In the genomic region with DNA sequence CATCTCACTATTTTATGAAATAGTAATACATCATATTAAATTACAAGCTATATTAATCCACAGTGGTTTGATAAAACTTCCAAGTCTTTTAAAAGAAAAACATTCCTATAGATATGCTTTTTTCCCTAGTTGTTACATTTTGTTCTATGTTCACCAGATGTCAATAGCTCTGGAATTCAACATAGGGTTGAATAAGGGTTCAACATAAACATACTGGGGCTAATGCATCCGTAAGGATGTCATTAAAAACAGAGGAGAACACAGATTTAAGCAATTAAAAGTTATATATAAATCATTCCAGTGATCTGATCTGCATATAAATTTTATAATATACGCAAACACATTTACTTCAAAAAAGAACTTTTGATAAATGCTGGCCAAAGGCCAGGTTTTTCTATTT, we compare ENCODE assay signal across 14 cellular contexts. TPM values are rescaled to one million over a fixed set of nuclear protein-coding genes. Genes with fewer than 3 reads are reported as not detected.
DNase-seq lines count a peak whose midpoint lies in the region; ATAC-seq and TF ChIP-seq lines count a peak whose summit lies in the region.
"Had no signal": no experiment of that assay in that cellular context is flagged by ENCODE, and none has a peak within 500 bp of the region (broad histone marks: within the 10 kb centered on the region; RNA-seq: fewer than 3 reads in every experiment).

No MANE protein-coding gene starts in this region.

- TF ChIP-seq EP300 in suprapubic skin (IDR thresholded peaks at IDR 0.05): no peak

- H3K4me3 ChIP-seq in RWPE2 (ENCODE audit: severe bottlenecking) (no peak overlapping the region), choroid plexus epithelial cell (ENCODE audit: low read depth, low read length) (no peak overlapping the region), suprapubic skin (no peak overlapping the region), Karpas-422 (ENCODE audit: low read length) (no peak overlapping the region)
- H3K4me3 ChIP-seq: BLaER1 had no signal

- no peak overlapping the region for H3K9ac ChIP-seq in Karpas-422 (ENCODE audit: low read length)
- H3K9ac ChIP-seq: BLaER1 had no signal

- TF ChIP-seq CTCF in RWPE2 (IDR thresholded peaks at IDR 0.05; ENCODE audit: poor library complexity, severe bottlenecking) (no peak), choroid plexus epithelial cell (conservative IDR thresholded peaks at IDR 0.05; ENCODE audit: low read depth, low read length) (no peak), suprapubic skin (IDR thresholded peaks at IDR 0.05) (no peak)

- TF ChIP-seq POLR2A in suprapubic skin (IDR thresholded peaks at IDR 0.05): no peak

- no peaks in the 10 kb centered on the region for H3K79me2 ChIP-seq in Karpas-422 (ENCODE audit: low read length)

- no peak overlapping the region for H3K4me2 ChIP-seq in Karpas-422 (ENCODE audit: low read depth, low read length, poor library complexity, severe bottlenecking)
- H3K4me2 ChIP-seq: BLaER1 had no signal

- no peaks in the 10 kb centered on the region for H3K36me3 ChIP-seq in RWPE2 (ENCODE audit: low read depth)
- no peaks in the 10 kb centered on the region for H3K36me3 ChIP-seq in suprapubic skin
- H3K36me3 ChIP-seq in Karpas-422 (ENCODE audit: insufficient read depth, low read length): no peaks in the 10 kb centered on the region
- H3K36me3 ChIP-seq: BLaER1 had no signal

- H2AFZ ChIP-seq in Karpas-422 (ENCODE audit: low read length): no peak overlapping the region

- DNase-seq in RWPE2 (ENCODE audit: low spot score) (no peak), choroid plexus epithelial cell (ENCODE audit: low read depth) (peak; percentile 60), iris pigment epithelial cell (ENCODE audit: low read depth) (peak; percentile 52), suprapubic skin (ENCODE audit: low spot score in 2 of 2) (no peak), A172 (ENCODE audit: low spot score) (no peak), Karpas-422 (no peak)
- DNase-seq: AML-193, Calu3, DMS 273 treated with DMSO at 0.1 percent for 48 hours, HCEC 1CT, HFFc6 had no signal

- H3K9me3 ChIP-seq in RWPE2 (ENCODE audit: severe bottlenecking) (no peaks in the 10 kb centered on the region), suprapubic skin (no peaks in the 10 kb centered on the region), Karpas-422 (ENCODE audit: low read length) (no peaks in the 10 kb centered on the region)
- H3K9me3 ChIP-seq: BLaER1 had no signal

- ATAC-seq in RWPE2 (ENCODE audit: low read depth) (no peak), HG03025 (IDR thresholded peaks at IDR 0.05; ENCODE audit: low FRiP score, unreplicated experiment) (no peak), HG02938 (IDR thresholded peaks at IDR 0.05; ENCODE audit: unreplicated experiment) (no peak)

- H3K9me2 ChIP-seq in Karpas-422 (replicated peaks; ENCODE audit: insufficient read depth, low read length): no peaks in the 10 kb centered on the region

- peaks cover 34% of the 10 kb centered on the region for H3K4me1 ChIP-seq in RWPE2 (ENCODE audit: insufficient read depth, poor library complexity, severe bottlenecking)
- H3K4me1 ChIP-seq in suprapubic skin: peaks cover 16% of the 10 kb centered on the region
- H3K4me1 ChIP-seq in Karpas-422 (ENCODE audit: low read length): no peaks in the 10 kb centered on the region
- H3K4me1 ChIP-seq: BLaER1 had no signal

- no peaks in the 10 kb centered on the region for H3K27me3 ChIP-seq in RWPE2 (ENCODE audit: insufficient read depth, poor library complexity, severe bottlenecking)
- no peaks in the 10 kb centered on the region for H3K27me3 ChIP-seq in suprapubic skin
- H3K27me3 ChIP-seq in Karpas-422 (ENCODE audit: low read length): no peaks in the 10 kb centered on the region
- H3K27me3 ChIP-seq: BLaER1 had no signal

- WGBS in suprapubic skin: 80% methylated on average over 2 of the region's 2 CpGs

- H3K27ac ChIP-seq in RWPE2 (ENCODE audit: poor library complexity, severe bottlenecking): peak overlapping the region; percentile 80
- peak overlapping the region; percentile 61 for H3K27ac ChIP-seq in suprapubic skin
- H3K27ac ChIP-seq in Karpas-422 (ENCODE audit: low read length): no peak overlapping the region
- H3K27ac ChIP-seq: BLaER1 had no signal

- no peaks in the 10 kb centered on the region for H4K20me1 ChIP-seq in Karpas-422 (ENCODE audit: insufficient read depth, low read depth, low read length)
- H4K20me1 ChIP-seq: BLaER1 had no signal

RNA-seq across cellular contexts. Expression of a gene that starts 32.5 kb away (rescaled TPM):
- under 1 TPM; 0.08 to 0.24 (median 0.23) TPM for total RNA-seq in suprapubic skin
- total RNA-seq in A172 (2014; rRNA removed; shearing (Covaris generic)): 0.10 TPM in 1 of 2 replicates, not detected in the other
- not detected in 2 replicates for total RNA-seq in Karpas-422 (2014; rRNA removed; shearing (Covaris generic); ENCODE audit: low replicate concordance)

Comparison
In these comparisons a context has a peak if more than half of its experiments do, and no peak if none do; other contexts are left out.
1. DNase-seq: peak in choroid plexus epithelial cell (single experiment) and iris pigment epithelial cell (single experiment); none in RWPE2 (single experiment), suprapubic skin (0 of 2), A172 (single experiment) and Karpas-422 (single experiment).